ENCODE assay signal across 16 cellular contexts in the genomic region with DNA sequence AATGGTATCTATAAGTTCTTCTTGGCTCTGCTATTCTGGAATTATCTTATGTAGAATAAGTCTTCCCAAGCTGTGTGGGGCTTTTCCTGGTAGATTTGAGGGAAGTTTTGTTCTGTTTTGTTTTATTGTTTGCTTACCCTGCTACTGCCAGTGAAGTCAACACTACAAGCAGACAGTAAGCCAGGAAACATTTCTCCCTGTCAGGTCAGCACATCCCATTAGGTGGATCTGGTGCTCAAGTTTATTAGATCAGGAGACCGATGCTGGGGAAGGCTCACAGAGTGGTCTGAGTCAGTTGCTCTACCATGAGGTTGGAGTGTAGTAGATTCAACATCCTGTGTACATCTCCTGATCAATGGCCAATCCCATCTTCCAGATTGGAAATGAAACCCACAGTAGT.
A peak's percentile ranks its signal among the peaks of the same experiment; 100 is the strongest.
DNase-seq lines count a peak whose midpoint lies in the region; ATAC-seq and TF ChIP-seq lines count a peak whose summit lies in the region.
"Had no signal": no experiment of that assay in that cellular context is flagged by ENCODE, and none has a peak within 500 bp of the region (broad histone marks: within the 10 kb centered on the region; RNA-seq: fewer than 3 reads in every experiment).

No MANE protein-coding gene starts in this region.

- H3K4me1 ChIP-seq in mammary epithelial cell (ENCODE audit: insufficient read depth, low read length), result peaks cover 17% of the 10 kb centered on the region
- H3K4me1 ChIP-seq in endodermal cell (ENCODE audit: control insufficient read depth, insufficient read depth, low read length), result peaks cover 20% of the 10 kb centered on the region
- peaks cover 14% of the 10 kb centered on the region for H3K4me1 ChIP-seq in prostate gland (replicated peaks)
- H3K4me1 ChIP-seq in transverse colon, result peaks cover 0 to 21% (median 6%) of the 10 kb centered on the region in 4 donors

- H3K9ac ChIP-seq in mammary epithelial cell (ENCODE audit: insufficient read depth, low read length) (no peak overlapping the region), endodermal cell (ENCODE audit: extremely low read depth, low read length, poor library complexity, severe bottlenecking) (no peak overlapping the region)

- intact Hi-C loops in MCF 10A (cut with micrococcal nuclease), result no loop called here
- intact Hi-C loops in mammary epithelial cell (cut with micrococcal nuclease), result no loop called here
- intact Hi-C loops in prostate gland (cut with DNase I), result no loop called here
- intact Hi-C loops in transverse colon (cut with DNase I; ENCODE audit: low total_unique reads), result no loop called here

- BruUV-seq in MCF 10A (replicated peaks; lab: Mats Ljungman, UMichigan), result no TSS peak
- no TSS peak for BruUV-seq in mammary epithelial cell (replicated peaks; lab: Mats Ljungman, UMichigan)

- no peaks in the 10 kb centered on the region for H4K20me1 ChIP-seq in mammary epithelial cell (ENCODE audit: insufficient read depth, low read length)

- H3K36me3 Mint-ChIP-seq in MCF 10A (ENCODE audit: insufficient read depth, unreplicated experiment) (no peaks in the 10 kb centered on the region), endodermal cell (ENCODE audit: low read depth) (no peaks in the 10 kb centered on the region), endothelial cell (ENCODE audit: low read depth, unreplicated experiment) (no peaks in the 10 kb centered on the region)
- H3K36me3 Mint-ChIP-seq: CD4-positive, CD25-positive, alpha-beta regulatory T cell had no signal

- no peak overlapping the region for H3K4me3 Mint-ChIP-seq in MCF 10A (ENCODE audit: unreplicated experiment)
- no peak overlapping the region for H3K4me3 Mint-ChIP-seq in endodermal cell
- H3K4me3 Mint-ChIP-seq in endothelial cell (ENCODE audit: unreplicated experiment), result no peak overlapping the region
- H3K4me3 Mint-ChIP-seq: CD4-positive, CD25-positive, alpha-beta regulatory T cell; H9 had no signal

- no peaks in the 10 kb centered on the region for H3K79me2 ChIP-seq in mammary epithelial cell (ENCODE audit: insufficient read depth, low read length)

- H3K27ac Mint-ChIP-seq in MCF 10A (ENCODE audit: low read depth, unreplicated experiment) (peak overlapping the region; percentile 11), endodermal cell (no peak overlapping the region), endothelial cell (ENCODE audit: unreplicated experiment) (no peak overlapping the region)
- H3K27ac Mint-ChIP-seq: H9 had no signal

- peaks cover 18% of the 10 kb centered on the region for H3K4me1 Mint-ChIP-seq in MCF 10A (ENCODE audit: insufficient read depth, unreplicated experiment)
- peaks cover 24% of the 10 kb centered on the region for H3K4me1 Mint-ChIP-seq in endodermal cell
- peaks cover 11% of the 10 kb centered on the region for H3K4me1 Mint-ChIP-seq in endothelial cell (ENCODE audit: unreplicated experiment)

- no peaks in the 10 kb centered on the region for H3K9me3 Mint-ChIP-seq in MCF 10A (ENCODE audit: unreplicated experiment)
- H3K9me3 Mint-ChIP-seq in endodermal cell, result no peaks in the 10 kb centered on the region
- no peaks in the 10 kb centered on the region for H3K9me3 Mint-ChIP-seq in endothelial cell (ENCODE audit: unreplicated experiment)
- H3K9me3 Mint-ChIP-seq: CD4-positive, CD25-positive, alpha-beta regulatory T cell; H9 had no signal

- no peak for DNase-seq in MCF 10A (ENCODE audit: unreplicated experiment)
- DNase-seq in mammary epithelial cell, result no peak
- DNase-seq in endodermal cell, result peak; percentile 19
- DNase-seq in prostate gland (ENCODE audit: low spot score), result peak; percentile 73
- no peak for DNase-seq in transverse colon
- DNase-seq in activated gamma-delta T cell treated with Interleukin-2 at 50 U/mL for 16 hours, result no peak
- no peak for DNase-seq in endothelial cell (ENCODE audit: low spot score)
- DNase-seq: Calu3; CD4-positive, CD25-positive, alpha-beta regulatory T cell; H9; NCI-H1092; NCI-H2107; NCI-H345; NCI-H69; PC-9 had no signal

- TF ChIP-seq CTCF in MCF 10A (IDR thresholded peaks at IDR 0.05; ENCODE audit: unreplicated experiment), result no peak
- no peak for TF ChIP-seq CTCF in mammary epithelial cell (conservative IDR thresholded peaks at IDR 0.05 in 1 of 2, IDR thresholded peaks at IDR 0.05 in 1 of 2; ENCODE audit: extremely low read depth in 1 of 2, insufficient read depth in 1 of 2, low read depth in 1 of 2, low read length in 2 of 2)
- TF ChIP-seq CTCF in endodermal cell (conservative IDR thresholded peaks at IDR 0.05), result no peak
- TF ChIP-seq CTCF in prostate gland (IDR thresholded peaks at IDR 0.05), result no peak
- no peak for TF ChIP-seq CTCF in transverse colon (IDR thresholded peaks at IDR 0.05)
- no peak for TF ChIP-seq CTCF in endothelial cell (IDR thresholded peaks at IDR 0.05; ENCODE audit: unreplicated experiment)

- H2AFZ ChIP-seq in mammary epithelial cell (ENCODE audit: low read depth, low read length), result no peak overlapping the region
- H2AFZ ChIP-seq: PC-9 had no signal

- H3K36me3 ChIP-seq in mammary epithelial cell (ENCODE audit: insufficient read depth, low read length) (no peaks in the 10 kb centered on the region), endodermal cell (ENCODE audit: control insufficient read depth, insufficient read depth, low read length) (no peaks in the 10 kb centered on the region), prostate gland (no peaks in the 10 kb centered on the region), transverse colon (no peaks in the 10 kb centered on the region)

- ATAC-seq in GM18858 (IDR thresholded peaks at IDR 0.05; ENCODE audit: unreplicated experiment), result no peak

- H3K4me2 ChIP-seq in mammary epithelial cell (ENCODE audit: insufficient read depth, low read depth, low read length), result no peak overlapping the region
- H3K4me2 ChIP-seq: PC-9 had no signal

- TF ChIP-seq POLR2A in prostate gland (IDR thresholded peaks at IDR 0.05) (no peak), transverse colon (IDR thresholded peaks at IDR 0.05) (no peak)

- H3K27me3 ChIP-seq in mammary epithelial cell (ENCODE audit: insufficient read depth, low read length) (no peaks in the 10 kb centered on the region), endodermal cell (ENCODE audit: control insufficient read depth, insufficient read depth, low read length, poor library complexity, severe bottlenecking) (no peaks in the 10 kb centered on the region), prostate gland (replicated peaks; ENCODE audit: insufficient read depth) (no peaks in the 10 kb centered on the region), transverse colon (no peaks in the 10 kb centered on the region)

- CTCF ChIA-PET in MCF 10A (lab: Yijun Ruan, JAX), result interaction anchor here (0.6 to 3.2 kb wide), 6 partner anchors 11 to 236 kb away, joined by 3 to 15 read pairs (median 4); a partner anchor contains a TSS
- CTCF ChIA-PET in mammary epithelial cell (lab: Charles Lee; ENCODE audit: low non-redundant PET), result no interaction called here

- POLR2A ChIA-PET in MCF 10A (lab: Yijun Ruan, JAX), result interaction anchor here (0.8 to 1.2 kb wide), 5 partner anchors 10 to 164 kb away, joined by 3 read pairs; a partner anchor contains a TSS

- 100% methylated on average over 1 of the region's 1 CpG for WGBS in mammary epithelial cell (ENCODE audit: low coverage, missing lambda C conversion rate)
- WGBS in endodermal cell (ENCODE audit: insufficient coverage in 1 of 2, insufficient read length in 1 of 2), 2 experiments, result 100% methylated on average over 1 of the region's 1 CpG; no CpG with 5 or more reads in 1 of the 2 experiments
- WGBS in prostate gland, result 47% methylated on average over 1 of the region's 1 CpG
- 84% methylated on average over 1 of the region's 1 CpG; no CpG with 5 or more reads in 1 of the 2 donors for WGBS in transverse colon (ENCODE audit: low coverage in 1 of 2), 2 donors

- dilution Hi-C loops in mammary epithelial cell (cut with HindIII; ENCODE audit: low sequenced_read_pairs), result no loop called here

- H3K4me3 ChIP-seq in mammary epithelial cell (replicated peaks in 1 of 3; ENCODE audit: insufficient read depth in 1 of 3, low read depth in 2 of 3, low read length in 3 of 3) (no peak overlapping the region), endodermal cell (ENCODE audit: low read length) (no peak overlapping the region), prostate gland (no peak overlapping the region), transverse colon (no peak overlapping the region)
- H3K4me3 ChIP-seq: PC-9 had no signal

- no peaks in the 10 kb centered on the region for H3K27me3 Mint-ChIP-seq in MCF 10A (ENCODE audit: insufficient read depth, unreplicated experiment)
- peaks cover 4% of the 10 kb centered on the region for H3K27me3 Mint-ChIP-seq in endodermal cell (ENCODE audit: insufficient read depth)
- no peaks in the 10 kb centered on the region for H3K27me3 Mint-ChIP-seq in endothelial cell (ENCODE audit: unreplicated experiment)

- H3K9me3 ChIP-seq in mammary epithelial cell (replicated peaks; ENCODE audit: insufficient read depth, low read length) (no peaks in the 10 kb centered on the region), endodermal cell (ENCODE audit: control insufficient read depth, low read length) (no peaks in the 10 kb centered on the region), prostate gland (no peaks in the 10 kb centered on the region), transverse colon (no peaks in the 10 kb centered on the region)

- TF ChIP-seq EP300 in transverse colon (IDR thresholded peaks at IDR 0.05; ENCODE audit: low read depth), result no peak

- H3K27ac ChIP-seq in mammary epithelial cell (ENCODE audit: insufficient read depth, low read depth, low read length) (no peak overlapping the region), endodermal cell (ENCODE audit: low read depth, low read length) (no peak overlapping the region), prostate gland (peak overlapping the region; percentile 77 to 88), transverse colon (peak overlapping the region in 3 of 4 donors; percentile 20 to 42 (median 39))
- H3K27ac ChIP-seq: PC-9 had no signal

- in situ Hi-C loops in mammary epithelial cell (cut with MboI; ENCODE audit: low sequenced_read_pairs in 2 of 2), result no loop called here
- in situ Hi-C loops in transverse colon (cut with MboI; ENCODE audit: low pct_ligation_motif_present in 1 of 4, low pct_unique_long_range_greater_than_20kb in 1 of 4, low sequenced_read_pairs in 3 of 4), result no loop called here

Comparison
In these comparisons a context has a peak if more than half of its experiments do, and no peak if none do; other contexts are left out.
1. DNase-seq: peak in endodermal cell (single experiment) and prostate gland (single experiment); none in MCF 10A (single experiment), mammary epithelial cell (single experiment), transverse colon (single experiment), activated gamma-delta T cell treated with Interleukin-2 at 50 U/mL for 16 hours (single experiment) and endothelial cell (single experiment).
2. H3K27ac ChIP-seq: peak in prostate gland (2 of 2) and transverse colon (3 of 4); none in mammary epithelial cell (single experiment) and endodermal cell (single experiment).